In the genomic region with DNA sequence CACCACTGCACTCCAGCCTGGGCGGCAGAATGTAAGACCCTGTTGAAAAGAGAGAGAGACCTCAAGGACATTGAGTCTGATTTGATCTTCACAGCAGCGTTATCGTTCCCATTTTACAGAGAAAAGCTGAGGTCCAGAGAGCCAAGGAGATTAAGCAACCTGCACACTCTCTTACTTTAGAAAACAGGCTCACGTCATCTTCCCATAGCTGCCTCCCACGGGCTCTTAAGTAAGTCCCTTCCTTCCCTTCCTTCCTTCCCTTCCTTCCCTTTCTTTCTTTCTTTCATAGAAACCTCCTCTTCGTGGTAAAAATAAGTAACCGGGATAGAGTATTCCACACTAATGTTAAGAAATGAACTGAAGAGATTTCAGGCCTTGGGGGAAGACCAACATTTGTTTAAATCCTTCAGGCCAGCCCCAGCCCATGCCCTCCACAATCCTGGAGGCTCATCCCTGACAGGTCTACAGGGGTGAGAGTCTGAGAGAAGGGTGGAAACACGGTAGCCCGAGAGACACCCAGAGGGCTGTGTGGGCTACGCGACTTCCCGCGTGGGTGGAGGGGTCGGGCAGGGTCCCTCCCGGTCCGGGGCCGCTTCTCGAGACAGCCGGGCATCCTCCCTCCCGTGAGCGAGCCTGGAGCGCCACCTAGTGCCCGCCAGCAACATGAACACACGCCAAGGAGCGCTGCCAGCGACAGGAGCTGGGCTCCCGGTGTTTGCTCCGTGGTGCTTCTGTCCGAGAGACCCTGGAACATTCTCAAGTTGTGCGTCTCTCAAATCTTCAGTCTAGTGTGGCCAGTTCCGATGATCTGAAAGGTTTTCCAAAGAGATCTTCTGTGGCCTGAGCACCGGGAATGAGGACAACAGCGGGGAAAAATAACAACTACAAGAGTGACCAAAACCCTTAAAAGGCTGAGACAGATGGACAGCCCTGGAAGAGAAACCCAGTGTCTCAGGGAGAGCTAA, we compare ENCODE assay signal across 1 cellular context.
TF ChIP-seq lines count a peak whose summit lies in the region.

No MANE protein-coding gene starts in this region.

TF ChIP-seq in HepG2, 621 proteins besides CTCF, POLR2A, EP300 and RAD21 (continued from another document and continues in another):
- peak; percentile 74 for TF ChIP-seq ZNF891 (CRISPR knock-in tag; IDR thresholded peaks at IDR 0.05)
- TF ChIP-seq PLRG1 (conservative IDR thresholded peaks at IDR 0.05): no peak
- TF ChIP-seq SOX13 (IDR thresholded peaks at IDR 0.05): no peak
- TF ChIP-seq SOX13 (CRISPR knock-in tag; conservative IDR thresholded peaks at IDR 0.05 in 1 of 2, IDR thresholded peaks at IDR 0.05 in 1 of 2): no peak
- TF ChIP-seq ZNF639 (CRISPR knock-in tag; conservative IDR thresholded peaks at IDR 0.05): no peak
- TF ChIP-seq ATF2 (CRISPR knock-in tag; IDR thresholded peaks at IDR 0.05): no peak
- TF ChIP-seq ZFP82 (CRISPR knock-in tag; IDR thresholded peaks at IDR 0.05; ENCODE audit: borderline replicate concordance): no peak
- TF ChIP-seq ZNF362 (CRISPR knock-in tag; IDR thresholded peaks at IDR 0.05; ENCODE audit: borderline replicate concordance): no peak
- TF ChIP-seq SNRNP70 (IDR thresholded peaks at IDR 0.05; ENCODE audit: low read depth, low read length): no peak
- no peak; the same call in 1 of the 2 replicates for TF ChIP-seq TFDP1 (CRISPR knock-in tag; IDR thresholded peaks at IDR 0.05; ENCODE audit: borderline replicate concordance)
- TF ChIP-seq, protein P1, sequence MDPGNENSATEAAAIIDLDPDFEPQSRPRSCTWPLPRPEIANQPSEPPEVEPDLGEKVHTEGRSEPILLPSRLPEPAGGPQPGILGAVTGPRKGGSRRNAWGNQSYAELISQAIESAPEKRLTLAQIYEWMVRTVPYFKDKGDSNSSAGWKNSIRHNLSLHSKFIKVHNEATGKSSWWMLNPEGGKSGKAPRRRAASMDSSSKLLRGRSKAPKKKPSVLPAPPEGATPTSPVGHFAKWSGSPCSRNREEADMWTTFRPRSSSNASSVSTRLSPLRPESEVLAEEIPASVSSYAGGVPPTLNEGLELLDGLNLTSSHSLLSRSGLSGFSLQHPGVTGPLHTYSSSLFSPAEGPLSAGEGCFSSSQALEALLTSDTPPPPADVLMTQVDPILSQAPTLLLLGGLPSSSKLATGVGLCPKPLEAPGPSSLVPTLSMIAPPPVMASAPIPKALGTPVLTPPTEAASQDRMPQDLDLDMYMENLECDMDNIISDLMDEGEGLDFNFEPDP (CRISPR knock-in tag; conservative IDR thresholded peaks at IDR 0.05): no peak
- no peak for TF ChIP-seq ZNF570 (CRISPR knock-in tag; IDR thresholded peaks at IDR 0.05; ENCODE audit: borderline replicate concordance)
- peak; percentile 47; the same call in 1 of the 2 replicates for TF ChIP-seq ZNF598 (CRISPR knock-in tag; IDR thresholded peaks at IDR 0.05; ENCODE audit: borderline replicate concordance)
- no peak for TF ChIP-seq TMF1 (CRISPR knock-in tag; IDR thresholded peaks at IDR 0.05; ENCODE audit: low read depth)
- TF ChIP-seq DNMT1 (CRISPR knock-in tag; IDR thresholded peaks at IDR 0.05): no peak
- TF ChIP-seq ZFP36L1 (CRISPR knock-in tag; IDR thresholded peaks at IDR 0.05): no peak
- TF ChIP-seq CENPT (CRISPR knock-in tag; IDR thresholded peaks at IDR 0.05; ENCODE audit: low read depth): no peak
- peak; percentile 64; the same call in 1 of the 2 replicates for TF ChIP-seq ZFP91 (CRISPR knock-in tag; IDR thresholded peaks at IDR 0.05; ENCODE audit: borderline replicate concordance)
- TF ChIP-seq ZKSCAN8 (CRISPR knock-in tag; IDR thresholded peaks at IDR 0.05; ENCODE audit: borderline replicate concordance): no peak
- TF ChIP-seq, protein P2, sequence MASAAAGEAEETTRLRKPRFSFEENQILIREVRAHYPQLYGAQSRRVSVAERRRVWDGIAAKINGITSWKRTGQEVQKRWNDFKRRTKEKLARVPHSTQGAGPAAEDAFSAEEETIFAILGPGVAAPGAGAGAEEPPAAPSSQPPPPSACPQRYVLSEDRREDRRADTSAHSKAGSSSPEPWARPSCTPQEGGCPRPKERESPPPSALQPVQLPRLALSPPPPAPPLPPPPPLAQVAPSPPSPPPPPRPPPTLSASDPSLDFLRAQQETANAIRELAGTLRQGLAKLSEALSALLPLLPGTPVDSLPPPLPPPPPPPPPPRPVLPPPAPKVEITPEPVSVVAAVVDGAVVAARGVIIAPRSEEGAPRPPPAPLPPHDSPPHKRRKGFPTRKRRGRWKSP (CRISPR knock-in tag; IDR thresholded peaks at IDR 0.05): no peak
- TF ChIP-seq ZNF839 (CRISPR knock-in tag; IDR thresholded peaks at IDR 0.05; ENCODE audit: borderline replicate concordance): no peak
- no peak for TF ChIP-seq ZNF253 (CRISPR knock-in tag; IDR thresholded peaks at IDR 0.05; ENCODE audit: borderline replicate concordance)
- TF ChIP-seq, protein P3, sequence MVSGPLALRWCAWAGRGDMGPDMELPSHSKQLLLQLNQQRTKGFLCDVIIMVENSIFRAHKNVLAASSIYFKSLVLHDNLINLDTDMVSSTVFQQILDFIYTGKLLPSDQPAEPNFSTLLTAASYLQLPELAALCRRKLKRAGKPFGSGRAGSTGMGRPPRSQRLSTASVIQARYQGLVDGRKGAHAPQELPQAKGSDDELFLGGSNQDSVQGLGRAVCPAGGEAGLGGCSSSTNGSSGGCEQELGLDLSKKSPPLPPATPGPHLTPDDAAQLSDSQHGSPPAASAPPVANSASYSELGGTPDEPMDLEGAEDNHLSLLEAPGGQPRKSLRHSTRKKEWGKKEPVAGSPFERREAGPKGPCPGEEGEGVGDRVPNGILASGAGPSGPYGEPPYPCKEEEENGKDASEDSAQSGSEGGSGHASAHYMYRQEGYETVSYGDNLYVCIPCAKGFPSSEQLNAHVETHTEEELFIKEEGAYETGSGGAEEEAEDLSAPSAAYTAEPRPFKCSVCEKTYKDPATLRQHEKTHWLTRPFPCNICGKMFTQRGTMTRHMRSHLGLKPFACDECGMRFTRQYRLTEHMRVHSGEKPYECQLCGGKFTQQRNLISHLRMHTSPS (CRISPR knock-in tag; IDR thresholded peaks at IDR 0.05; ENCODE audit: low read depth): peak; percentile 48; the same call in 1 of the 2 replicates
- no peak for TF ChIP-seq ZNF484 (CRISPR knock-in tag; IDR thresholded peaks at IDR 0.05; ENCODE audit: borderline replicate concordance, low read depth)
- TF ChIP-seq ZHX2 (IDR thresholded peaks at IDR 0.05; ENCODE audit: low read depth): no peak
- TF ChIP-seq ZHX2 (CRISPR knock-in tag; IDR thresholded peaks at IDR 0.05; ENCODE audit: borderline replicate concordance): no peak
- no peak for TF ChIP-seq ZNF207 (IDR thresholded peaks at IDR 0.05; ENCODE audit: borderline replicate concordance)
- TF ChIP-seq, protein P4, sequence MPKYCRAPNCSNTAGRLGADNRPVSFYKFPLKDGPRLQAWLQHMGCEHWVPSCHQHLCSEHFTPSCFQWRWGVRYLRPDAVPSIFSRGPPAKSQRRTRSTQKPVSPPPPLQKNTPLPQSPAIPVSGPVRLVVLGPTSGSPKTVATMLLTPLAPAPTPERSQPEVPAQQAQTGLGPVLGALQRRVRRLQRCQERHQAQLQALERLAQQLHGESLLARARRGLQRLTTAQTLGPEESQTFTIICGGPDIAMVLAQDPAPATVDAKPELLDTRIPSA (CRISPR knock-in tag; IDR thresholded peaks at IDR 0.05; ENCODE audit: borderline replicate concordance): no peak
- TF ChIP-seq ZNF577 (CRISPR knock-in tag; IDR thresholded peaks at IDR 0.05; ENCODE audit: borderline replicate concordance, low read depth): no peak
- TF ChIP-seq KMT2A (CRISPR knock-in tag; IDR thresholded peaks at IDR 0.05): no peak
- TF ChIP-seq IKZF4 (CRISPR knock-in tag; IDR thresholded peaks at IDR 0.05; ENCODE audit: borderline replicate concordance, low read depth, not compliant biosample characterization): peak; percentile 30
- TF ChIP-seq, protein P5, sequence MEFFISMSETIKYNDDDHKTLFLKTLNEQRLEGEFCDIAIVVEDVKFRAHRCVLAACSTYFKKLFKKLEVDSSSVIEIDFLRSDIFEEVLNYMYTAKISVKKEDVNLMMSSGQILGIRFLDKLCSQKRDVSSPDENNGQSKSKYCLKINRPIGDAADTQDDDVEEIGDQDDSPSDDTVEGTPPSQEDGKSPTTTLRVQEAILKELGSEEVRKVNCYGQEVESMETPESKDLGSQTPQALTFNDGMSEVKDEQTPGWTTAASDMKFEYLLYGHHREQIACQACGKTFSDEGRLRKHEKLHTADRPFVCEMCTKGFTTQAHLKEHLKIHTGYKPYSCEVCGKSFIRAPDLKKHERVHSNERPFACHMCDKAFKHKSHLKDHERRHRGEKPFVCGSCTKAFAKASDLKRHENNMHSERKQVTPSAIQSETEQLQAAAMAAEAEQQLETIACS (CRISPR knock-in tag; IDR thresholded peaks at IDR 0.05): no peak
- no peak; the same call in 1 of the 2 replicates for TF ChIP-seq AHR (CRISPR knock-in tag; IDR thresholded peaks at IDR 0.05)
- no peak for TF ChIP-seq ZBTB7A (CRISPR knock-in tag; IDR thresholded peaks at IDR 0.05)
